In the genomic region with DNA sequence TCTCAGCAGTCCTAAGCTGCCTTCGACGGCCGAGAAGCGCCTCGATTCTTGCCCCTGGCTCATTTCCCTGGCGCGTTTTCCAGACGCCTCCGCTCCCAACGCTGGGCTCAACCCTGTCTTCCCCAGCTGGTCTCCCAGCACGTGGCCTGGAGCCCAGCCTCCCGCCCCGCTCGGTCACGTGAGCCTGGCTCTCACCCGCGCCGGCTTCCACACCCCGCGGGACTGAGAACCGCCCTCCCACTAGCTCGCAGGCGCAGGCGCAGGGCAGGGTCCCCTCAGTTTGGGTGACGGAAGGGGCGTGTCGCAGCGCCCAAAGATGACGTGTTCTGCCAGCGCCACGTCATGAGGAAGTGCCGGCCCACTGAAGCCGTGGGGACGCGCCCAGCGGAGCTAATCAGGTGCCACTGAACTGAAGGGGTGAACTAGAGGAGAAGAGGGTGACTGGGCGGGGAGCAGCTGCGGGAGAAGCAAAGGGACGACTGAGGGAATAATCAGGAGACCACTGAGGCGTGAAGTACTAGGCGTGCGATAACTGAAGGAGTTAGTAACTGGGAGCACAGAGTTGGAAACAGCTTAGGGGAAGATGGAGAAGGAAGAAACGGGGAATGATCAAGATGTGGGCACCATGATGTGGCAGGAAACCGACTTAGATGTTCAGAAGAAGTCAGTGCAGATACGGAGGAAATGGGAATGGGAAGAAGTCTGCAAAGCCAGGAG, we compare ENCODE assay signal across 8 cellular contexts. TPM values are rescaled to one million over a fixed set of nuclear protein-coding genes. Genes with fewer than 3 reads are reported as not detected.
DNase-seq lines count a peak whose midpoint lies in the region; ATAC-seq and TF ChIP-seq lines count a peak whose summit lies in the region.

A gene with protein sequence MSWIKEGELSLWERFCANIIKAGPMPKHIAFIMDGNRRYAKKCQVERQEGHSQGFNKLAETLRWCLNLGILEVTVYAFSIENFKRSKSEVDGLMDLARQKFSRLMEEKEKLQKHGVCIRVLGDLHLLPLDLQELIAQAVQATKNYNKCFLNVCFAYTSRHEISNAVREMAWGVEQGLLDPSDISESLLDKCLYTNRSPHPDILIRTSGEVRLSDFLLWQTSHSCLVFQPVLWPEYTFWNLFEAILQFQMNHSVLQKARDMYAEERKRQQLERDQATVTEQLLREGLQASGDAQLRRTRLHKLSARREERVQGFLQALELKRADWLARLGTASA (plus strand): TSS at position 343 of the 717 bp plus-strand sequence. CDS start 625 bp downstream, outside the sequence.

- peak; percentile 95 for ATAC-seq in HG03439 (IDR thresholded peaks at IDR 0.05; ENCODE audit: unreplicated experiment)

- peak within 1 kb of the TSS; percentile 99 for H3K27ac Mint-ChIP-seq in chondrocyte (ENCODE audit: unreplicated experiment)

- H3K36me3 Mint-ChIP-seq in chondrocyte (ENCODE audit: low read depth), result peaks cover 8% of the 10 kb centered on the region

- TF ChIP-seq POLR2A in GM19193 (IDR thresholded peaks at IDR 0.05; ENCODE audit: extremely low read depth, insufficient read depth, insufficient read length), result peak; percentile 92

- no peaks in the 10 kb centered on the region for H3K27me3 Mint-ChIP-seq in chondrocyte (ENCODE audit: low read depth)

- peaks cover 23% of the 10 kb centered on the region for H3K4me1 Mint-ChIP-seq in chondrocyte (ENCODE audit: low read depth)

- peak within 1 kb of the TSS; percentile 99 for H3K4me3 Mint-ChIP-seq in chondrocyte (ENCODE audit: unreplicated experiment)

- peak; percentile 93 to 95 for DNase-seq in AML-193 (lab: John Stamatoyannopoulos, UW)
- DNase-seq in NCI-H510A treated with DMSO at 0.1 percent for 48 hours (lab: John Stamatoyannopoulos, UW), result peak; percentile 95
- peak; percentile 96 to 98 for DNase-seq in activated CD4-positive, alpha-beta T cell treated with anti-CD3 and anti-CD28 coated beads for 24 hours (ENCODE audit: low read depth in 2 of 2)
- DNase-seq in chondrocyte (ENCODE audit: low spot score), result peak; percentile 99
- peak; percentile 96 for DNase-seq in kidney glomerular epithelial cell (lab: John Stamatoyannopoulos, UW)
- peak; percentile 95 to 96 for DNase-seq in stimulated activated CD4-positive, alpha-beta T cell treated with anti-CD3 and anti-CD28 coated beads, Interleukin-1b, Interleukin-23, amount 100 ng/mL, for 1 hour (ENCODE audit: low read depth in 2 of 2)

- no peaks in the 10 kb centered on the region for H3K9me3 Mint-ChIP-seq in chondrocyte (ENCODE audit: low read depth)

- TF ChIP-seq CTCF in chondrocyte (IDR thresholded peaks at IDR 0.05), result no peak

RNA-seq across cellular contexts. Expression of the gene that starts here (rescaled TPM):
- 67.1 to 89.2 TPM (median 78.3 TPM) in 3 replicates for total RNA-seq in chondrocyte

Comparison
In these comparisons a context has a peak if more than half of its experiments do, and no peak if none do; other contexts are left out.
1. Peak in every context shown above with its lines: DNase-seq and ATAC-seq.